Comparison of ENCODE assay signal across 21 cellular contexts in the genomic region with DNA sequence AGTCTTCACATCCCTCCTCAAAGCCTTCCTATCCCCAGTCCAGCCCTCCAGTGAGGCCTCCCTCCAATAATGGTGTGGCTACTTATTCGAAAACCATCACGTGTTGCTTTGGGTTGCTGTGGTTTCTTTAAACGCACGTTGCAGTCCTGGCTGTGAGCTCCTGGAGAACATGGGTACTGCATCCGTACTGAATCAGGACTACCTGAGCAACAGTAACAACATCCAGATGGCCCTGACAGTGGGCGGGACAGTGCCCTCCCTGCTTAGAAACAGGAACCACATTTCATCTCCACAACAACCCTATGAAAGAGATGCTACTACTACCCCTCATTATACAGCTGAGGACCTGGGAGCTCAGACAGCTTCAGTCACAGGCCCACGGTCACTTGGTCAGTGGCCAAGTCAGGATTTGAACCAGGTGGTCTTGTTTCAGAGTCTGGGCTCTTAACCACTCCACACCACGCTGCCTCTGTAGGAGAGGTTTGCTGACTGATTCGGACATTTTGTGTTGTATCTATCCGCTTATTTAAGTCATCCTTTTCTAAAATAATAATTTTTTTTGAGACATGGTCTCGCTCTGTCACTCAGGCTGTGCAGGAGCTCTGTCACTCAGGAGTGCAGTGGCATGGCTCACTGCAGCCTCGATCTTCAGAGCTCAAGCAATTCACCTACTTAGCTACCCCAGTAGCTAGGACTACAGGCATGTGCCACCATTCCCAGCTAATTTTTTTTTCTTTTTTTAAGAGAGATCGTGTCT.
DNase-seq lines count a peak whose midpoint lies in the region; ATAC-seq, FAIRE-seq and TF ChIP-seq lines count a peak whose summit lies in the region.
"Had no signal": no experiment of that assay in that cellular context is flagged by ENCODE, and none has a peak within 500 bp of the region (broad histone marks: within the 10 kb centered on the region; RNA-seq: fewer than 3 reads in every experiment).

No MANE protein-coding gene starts in this region.

- H3K27ac ChIP-seq in left ventricle myocardium inferior (replicated peaks) (peak overlapping the region; percentile 87), H1 (ENCODE audit: low read depth, low read length) (no peak overlapping the region), MM.1S (ENCODE audit: low read length) (no peak overlapping the region)
- H3K27ac ChIP-seq: body of pancreas, HL-60, lower lobe of right lung, parathyroid adenoma, uterus had no signal

- H3K4me3 ChIP-seq in left ventricle myocardium inferior: no peak overlapping the region
- H3K4me3 ChIP-seq in H1 (ENCODE audit: extremely low read depth in 1 of 4, insufficient read depth in 2 of 4, low read depth in 3 of 4, low read length in 4 of 4): no peak overlapping the region
- H3K4me3 ChIP-seq in MM.1S (ENCODE audit: low read length): no peak overlapping the region
- H3K4me3 ChIP-seq: body of pancreas, lower lobe of right lung, uterus had no signal

- no peaks in the 10 kb centered on the region for H3K36me3 ChIP-seq in left ventricle myocardium inferior
- no peaks in the 10 kb centered on the region for H3K36me3 ChIP-seq in H1 (ENCODE audit: control insufficient read depth in 2 of 4, insufficient read depth in 4 of 4, low read length in 3 of 4)
- no peaks in the 10 kb centered on the region for H3K36me3 ChIP-seq in MM.1S (replicated peaks; ENCODE audit: insufficient read depth, low read length)
- H3K36me3 ChIP-seq: lower lobe of right lung, uterus had no signal

- H3K4me1 Mint-ChIP-seq in stimulated activated naive B cell treated with anti-CD40 and anti-IgM and Interleukin-4, amounts not matched to agents 10 μg/mL and 1 μg/mL and 100 μg/mL, for 72 hours: peaks cover 41 to 62% of the 10 kb centered on the region in 2 donors

- no peak overlapping the region for H4K91ac ChIP-seq in H1 (replicated peaks; ENCODE audit: insufficient read length, low read length)

- no peak overlapping the region for H4K5ac ChIP-seq in H1 (ENCODE audit: insufficient read length, low read depth, low read length)

- CTCF ChIA-PET in H1 (lab: Charles Lee; ENCODE audit: partially characterized antibody): interaction anchor here (0.6 to 1.6 kb wide), 2 partner anchors 31 to 146 kb away, joined by 3 read pairs; no protein-coding TSS in a partner anchor

- H2BK12ac ChIP-seq in H1 (ENCODE audit: low read depth, low read length): no peak overlapping the region

- no peaks in the 10 kb centered on the region for H3K79me2 ChIP-seq in H1 (ENCODE audit: control insufficient read depth in 1 of 2, insufficient read depth in 2 of 2, low read length in 2 of 2)
- peaks cover 81% of the 10 kb centered on the region for H3K79me2 ChIP-seq in MM.1S (ENCODE audit: low read length)

- no peaks in the 10 kb centered on the region for H3K9me2 ChIP-seq in MM.1S (replicated peaks; ENCODE audit: insufficient read depth, low read length)

- H3F3A ChIP-seq in MM.1S (ENCODE audit: insufficient read depth, low read length): no peaks in the 10 kb centered on the region

- no peak for TF ChIP-seq POLR2A in H1 (IDR thresholded peaks at IDR 0.05; ENCODE audit: control extremely low read depth in 1 of 2, low read depth in 2 of 2, low read length in 2 of 2)

- ATAC-seq in Right ventricle myocardium inferior: no peak
- peak; percentile 51 to 55 for ATAC-seq in stimulated activated naive B cell treated with anti-CD40 and anti-IgM and Interleukin-4, amounts not matched to agents 10 μg/mL and 1 μg/mL and 100 μg/mL, for 72 hours (replicated peaks)
- ATAC-seq: activated CD8-positive, alpha-beta T cell treated with anti-CD3 and anti-CD28 coated beads for 36 hours; body of pancreas; CD8-positive, alpha-beta T cell; lower lobe of right lung; T-helper 17 cell had no signal

- no peak overlapping the region for H3K9ac ChIP-seq in H1 (replicated peaks in 1 of 4; ENCODE audit: extremely low read depth in 1 of 4, low read depth in 3 of 4, low read length in 3 of 4)
- no peak overlapping the region for H3K9ac ChIP-seq in MM.1S (ENCODE audit: low read length)
- H3K9ac ChIP-seq: parathyroid adenoma had no signal

- no peak overlapping the region for H3K23ac ChIP-seq in H1 (ENCODE audit: insufficient read length)

- TF ChIP-seq RAD21 in H1 (IDR thresholded peaks at IDR 0.05 in 1 of 2, conservative IDR thresholded peaks at IDR 0.05 in 1 of 2; ENCODE audit: low read depth in 2 of 2, low read length in 2 of 2): no peak; a peak in 1 of 4 replicates

- no peaks in the 10 kb centered on the region for H3K79me1 ChIP-seq in H1 (ENCODE audit: low read depth, low read length)

- H2BK15ac ChIP-seq in H1 (ENCODE audit: low read length): no peak overlapping the region

- no peak overlapping the region for H4K8ac ChIP-seq in H1 (ENCODE audit: extremely low read depth, insufficient read depth, low read length)

- H3K27me3 Mint-ChIP-seq in stimulated activated naive B cell treated with anti-CD40 and anti-IgM and Interleukin-4, amounts not matched to agents 10 μg/mL and 1 μg/mL and 100 μg/mL, for 72 hours: no peaks in the 10 kb centered on the region
- H3K27me3 Mint-ChIP-seq: activated naive CD8-positive, alpha-beta T cell had no signal

- H3K4me2 ChIP-seq in H1 (ENCODE audit: insufficient read depth in 1 of 2, low read depth in 2 of 2, low read length in 2 of 2) (no peak overlapping the region), MM.1S (ENCODE audit: low read depth, low read length) (no peak overlapping the region)

- POLR2A ChIA-PET in H1 (lab: Charles Lee; ENCODE audit: partially characterized antibody): no interaction called here

- no peak overlapping the region for H2AK5ac ChIP-seq in H1 (ENCODE audit: low read depth, low read length)

- TF ChIP-seq CTCF in left ventricle myocardium inferior (IDR thresholded peaks at IDR 0.05; ENCODE audit: borderline replicate concordance): no peak
- no peak for TF ChIP-seq CTCF in H1 (IDR thresholded peaks at IDR 0.05; ENCODE audit: control extremely low read depth in 1 of 3, insufficient read depth in 1 of 3, low read depth in 1 of 3, low read length in 3 of 3)
- no peak for TF ChIP-seq CTCF in MM.1S (IDR thresholded peaks at IDR 0.05; ENCODE audit: low read length)

- whole genome bisulfite sequencing in H1 (ENCODE audit: extremely low coverage in 1 of 2, insufficient coverage in 1 of 2, insufficient read length in 1 of 2, insufficient replicate concordance in 2 of 2, low coverage in 1 of 2, low lambda C conversion rate in 2 of 2, missing lambda C conversion rate in 1 of 2), 2 experiments: 89% methylated on average over 13 of the region's 13 CpGs; no CpG with 5 or more reads in 1 of the 2 experiments

- H2BK5ac ChIP-seq in H1 (ENCODE audit: low read depth, low read length): no peak overlapping the region

- no peak overlapping the region for H3K18ac ChIP-seq in H1 (ENCODE audit: extremely low read depth, low read length)

- intact Hi-C loops in left ventricle myocardium inferior (cut with micrococcal nuclease): no loop called here
- intact Hi-C loops in Right ventricle myocardium inferior (cut with DNase I): loop anchor here (2.0 kb wide), 1 partner anchor 18 kb away; no protein-coding TSS in a partner anchor

- TF ChIP-seq EP300 in H1 (IDR thresholded peaks at IDR 0.05; ENCODE audit: borderline replicate concordance in 1 of 2, low read depth in 2 of 2, low read length in 2 of 2): no peak

- H3K9me3 ChIP-seq in left ventricle myocardium inferior (replicated peaks): no peaks in the 10 kb centered on the region
- H3K9me3 ChIP-seq in H1 (ENCODE audit: insufficient read depth in 2 of 2, low read depth in 1 of 2, low read length in 1 of 2): no peaks in the 10 kb centered on the region
- H3K9me3 ChIP-seq in MM.1S (replicated peaks; ENCODE audit: insufficient read depth, low read length): no peaks in the 10 kb centered on the region
- H3K9me3 ChIP-seq: body of pancreas, lower lobe of right lung, uterus had no signal

- H3K36me3 Mint-ChIP-seq in stimulated activated naive B cell treated with anti-CD40 and anti-IgM and Interleukin-4, amounts not matched to agents 10 μg/mL and 1 μg/mL and 100 μg/mL, for 72 hours: no peaks in the 10 kb centered on the region
- H3K36me3 Mint-ChIP-seq: activated naive CD8-positive, alpha-beta T cell; CD8-positive, alpha-beta T cell had no signal

- H3K4me1 ChIP-seq in left ventricle myocardium inferior: peaks cover 74% of the 10 kb centered on the region
- peaks cover 0 to 14% (median 3%) of the 10 kb centered on the region in 4 experiments; a peak in 3 of 7 replicates for H3K4me1 ChIP-seq in H1 (replicated peaks in 1 of 4; ENCODE audit: control insufficient read depth in 3 of 4, insufficient read depth in 4 of 4, low read length in 3 of 4)
- H3K4me1 ChIP-seq in MM.1S (ENCODE audit: low read length): no peaks in the 10 kb centered on the region
- H3K4me1 ChIP-seq: body of pancreas, lower lobe of right lung, parathyroid adenoma, uterus had no signal

- no peak overlapping the region for H3K4me3 Mint-ChIP-seq in stimulated activated naive B cell treated with anti-CD40 and anti-IgM and Interleukin-4, amounts not matched to agents 10 μg/mL and 1 μg/mL and 100 μg/mL, for 72 hours
- H3K4me3 Mint-ChIP-seq: activated CD8-positive, alpha-beta T cell treated with anti-CD3 and anti-CD28 coated beads for 36 hours; activated naive CD8-positive, alpha-beta T cell; CD8-positive, alpha-beta T cell; T-helper 17 cell had no signal

- peak; percentile 65 for FAIRE-seq in H1 (lab: Jason Lieb, UNC)
- FAIRE-seq: GM19239 had no signal

- H2AFZ ChIP-seq in H1 (ENCODE audit: low read length): no peak overlapping the region
- H2AFZ ChIP-seq in MM.1S (ENCODE audit: low read length): no peak overlapping the region
- H2AFZ ChIP-seq: parathyroid adenoma had no signal

- no peak for DNase-seq in left ventricle myocardium inferior
- DNase-seq in Right ventricle myocardium inferior (ENCODE audit: missing footprints): no peak
- DNase-seq in NCI-H524 (lab: John Stamatoyannopoulos, UW): peak; percentile 37 to 70
- DNase-seq in H1 (ENCODE audit: low read depth in 1 of 2, low spot score in 2 of 2): no peak
- DNase-seq in stimulated activated naive B cell treated with anti-CD40 and anti-IgM and Interleukin-4, amounts not matched to agents 10 μg/mL and 1 μg/mL and 100 μg/mL, for 72 hours: no peak
- DNase-seq in MM.1S: no peak
- DNase-seq in stimulated activated CD4-positive, alpha-beta T cell treated with anti-CD3 and anti-CD28 coated beads, Interleukin-1b, Interleukin-23, amount 100 ng/mL, for 48 hours: no peak
- DNase-seq in Kasumi-1 (lab: John Stamatoyannopoulos, UW): no peak
- DNase-seq: activated CD8-positive, alpha-beta T cell treated with anti-CD3 and anti-CD28 coated beads for 36 hours; activated T-cell treated with anti-CD3 and anti-CD28 coated beads, Interleukin-2, amount 50 U/mL, for 48 hours; body of pancreas; CD8-positive, alpha-beta T cell; lower lobe of right lung; SHP77; stimulated activated CD4-positive, alpha-beta T cell treated with anti-CD3 and anti-CD28 coated beads, Interleukin-4, amount 100 ng/mL, for 1 hour; T-helper 17 cell; uterus had no signal

- H3K4ac ChIP-seq in H1 (replicated peaks; ENCODE audit: insufficient read length, low read depth, low read length): no peak overlapping the region

- H3K27me3 ChIP-seq in left ventricle myocardium inferior (ENCODE audit: low read depth): no peaks in the 10 kb centered on the region
- no peaks in the 10 kb centered on the region for H3K27me3 ChIP-seq in H1 (replicated peaks in 1 of 4; ENCODE audit: control insufficient read depth in 3 of 4, extremely low read depth in 1 of 4, insufficient read depth in 3 of 4, low read length in 3 of 4)
- H3K27me3 ChIP-seq in MM.1S (replicated peaks; ENCODE audit: insufficient read depth, low read length): no peaks in the 10 kb centered on the region
- H3K27me3 ChIP-seq: body of pancreas, uterus had no signal

- H3K56ac ChIP-seq in H1 (replicated peaks; ENCODE audit: insufficient read length, low read depth, low read length): no peak overlapping the region

- no peaks in the 10 kb centered on the region for H3K9me3 Mint-ChIP-seq in stimulated activated naive B cell treated with anti-CD40 and anti-IgM and Interleukin-4, amounts not matched to agents 10 μg/mL and 1 μg/mL and 100 μg/mL, for 72 hours
- H3K9me3 Mint-ChIP-seq: activated CD8-positive, alpha-beta T cell treated with anti-CD3 and anti-CD28 coated beads for 36 hours; CD8-positive, alpha-beta T cell had no signal

- no peaks in the 10 kb centered on the region for H3K23me2 ChIP-seq in H1 (ENCODE audit: low read depth, low read length)

- H3K14ac ChIP-seq in H1 (ENCODE audit: insufficient read length): no peak overlapping the region

- H2BK20ac ChIP-seq in H1 (ENCODE audit: low read length): no peak overlapping the region

- H4K20me1 ChIP-seq in H1 (replicated peaks in 1 of 2; ENCODE audit: control insufficient read depth in 1 of 2, insufficient read depth in 2 of 2, low read length in 2 of 2) (no peaks in the 10 kb centered on the region), MM.1S (ENCODE audit: insufficient read depth, low read length) (no peaks in the 10 kb centered on the region)

- no peak overlapping the region for H2BK120ac ChIP-seq in H1 (replicated peaks; ENCODE audit: low read depth, low read length)

- peak overlapping the region; percentile 25 for H3K27ac Mint-ChIP-seq in stimulated activated naive B cell treated with anti-CD40 and anti-IgM and Interleukin-4, amounts not matched to agents 10 μg/mL and 1 μg/mL and 100 μg/mL, for 72 hours
- H3K27ac Mint-ChIP-seq: activated CD8-positive, alpha-beta T cell treated with anti-CD3 and anti-CD28 coated beads for 36 hours; activated naive CD8-positive, alpha-beta T cell; CD8-positive, alpha-beta T cell; T-helper 17 cell had no signal

Comparison
In these comparisons a context has a peak if more than half of its experiments do, and no peak if none do; other contexts are left out.
1. DNase-seq: peak in NCI-H524 (2 of 2); none in left ventricle myocardium inferior (single experiment), Right ventricle myocardium inferior (single experiment), H1 (0 of 2), stimulated activated naive B cell treated with anti-CD40 and anti-IgM and Interleukin-4, amounts not matched to agents 10 μg/mL and 1 μg/mL and 100 μg/mL, for 72 hours (single experiment), MM.1S (single experiment), stimulated activated CD4-positive, alpha-beta T cell treated with anti-CD3 and anti-CD28 coated beads, Interleukin-1b, Interleukin-23, amount 100 ng/mL, for 48 hours (single experiment) and Kasumi-1 (0 of 2).